1 cellular context compared by ENCODE assay signal in the genomic region with DNA sequence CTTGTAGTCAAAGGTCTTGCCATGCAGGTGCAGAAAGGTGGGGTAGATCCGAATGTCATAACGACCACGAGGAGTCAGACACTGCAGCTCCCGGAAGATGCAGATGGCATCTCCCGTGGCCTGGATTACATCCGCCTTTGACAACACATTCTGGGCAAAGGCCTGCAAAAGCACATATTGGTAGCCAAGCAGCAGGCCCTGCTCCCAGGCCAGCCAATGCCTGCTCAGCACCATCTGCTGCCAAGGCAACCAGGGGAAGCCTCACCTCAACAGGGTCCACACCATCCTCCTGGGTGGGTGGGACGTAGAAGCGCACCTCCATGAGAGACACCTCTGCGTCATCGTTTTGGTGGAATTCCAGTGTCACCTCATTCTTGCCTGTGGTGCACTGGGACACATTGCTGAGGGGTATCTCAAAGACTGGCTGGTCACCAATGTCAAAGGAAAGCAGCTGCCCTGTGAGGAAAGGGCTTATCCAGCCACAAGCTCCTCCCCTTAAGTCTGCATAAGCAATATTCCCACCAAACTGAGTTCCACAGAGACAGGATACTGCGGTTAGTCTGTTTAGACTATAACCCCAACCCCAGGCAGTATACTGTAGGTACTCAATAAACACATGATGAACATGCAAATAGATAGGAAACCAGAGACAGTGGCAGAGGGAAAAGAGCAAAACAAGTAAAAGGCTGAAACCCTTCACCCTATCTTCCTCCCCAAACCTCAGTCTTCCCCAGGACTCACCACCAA.
TF ChIP-seq lines count a peak whose summit lies in the region.

No MANE protein-coding gene starts in this region.

TF ChIP-seq in GM12878, 131 proteins besides CTCF, POLR2A, EP300 and RAD21:
- TF ChIP-seq, protein P1, sequence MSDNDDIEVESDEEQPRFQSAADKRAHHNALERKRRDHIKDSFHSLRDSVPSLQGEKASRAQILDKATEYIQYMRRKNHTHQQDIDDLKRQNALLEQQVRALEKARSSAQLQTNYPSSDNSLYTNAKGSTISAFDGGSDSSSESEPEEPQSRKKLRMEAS (IDR thresholded peaks at IDR 0.05; ENCODE audit: low read depth, low read length) = no peak
- no peak for TF ChIP-seq CBFB (IDR thresholded peaks at IDR 0.05; ENCODE audit: low read depth)
- TF ChIP-seq MEF2B (IDR thresholded peaks at IDR 0.05; ENCODE audit: partially characterized antibody, poor library complexity, severe bottlenecking) = no peak
- TF ChIP-seq, protein P2, sequence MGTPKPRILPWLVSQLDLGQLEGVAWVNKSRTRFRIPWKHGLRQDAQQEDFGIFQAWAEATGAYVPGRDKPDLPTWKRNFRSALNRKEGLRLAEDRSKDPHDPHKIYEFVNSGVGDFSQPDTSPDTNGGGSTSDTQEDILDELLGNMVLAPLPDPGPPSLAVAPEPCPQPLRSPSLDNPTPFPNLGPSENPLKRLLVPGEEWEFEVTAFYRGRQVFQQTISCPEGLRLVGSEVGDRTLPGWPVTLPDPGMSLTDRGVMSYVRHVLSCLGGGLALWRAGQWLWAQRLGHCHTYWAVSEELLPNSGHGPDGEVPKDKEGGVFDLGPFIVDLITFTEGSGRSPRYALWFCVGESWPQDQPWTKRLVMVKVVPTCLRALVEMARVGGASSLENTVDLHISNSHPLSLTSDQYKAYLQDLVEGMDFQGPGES (IDR thresholded peaks at IDR 0.05) = no peak
- no peak for TF ChIP-seq CHD1 (IDR thresholded peaks at IDR 0.05; ENCODE audit: low read depth, low read length)
- TF ChIP-seq, protein P3, sequence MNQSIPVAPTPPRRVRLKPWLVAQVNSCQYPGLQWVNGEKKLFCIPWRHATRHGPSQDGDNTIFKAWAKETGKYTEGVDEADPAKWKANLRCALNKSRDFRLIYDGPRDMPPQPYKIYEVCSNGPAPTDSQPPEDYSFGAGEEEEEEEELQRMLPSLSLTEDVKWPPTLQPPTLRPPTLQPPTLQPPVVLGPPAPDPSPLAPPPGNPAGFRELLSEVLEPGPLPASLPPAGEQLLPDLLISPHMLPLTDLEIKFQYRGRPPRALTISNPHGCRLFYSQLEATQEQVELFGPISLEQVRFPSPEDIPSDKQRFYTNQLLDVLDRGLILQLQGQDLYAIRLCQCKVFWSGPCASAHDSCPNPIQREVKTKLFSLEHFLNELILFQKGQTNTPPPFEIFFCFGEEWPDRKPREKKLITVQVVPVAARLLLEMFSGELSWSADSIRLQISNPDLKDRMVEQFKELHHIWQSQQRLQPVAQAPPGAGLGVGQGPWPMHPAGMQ (IDR thresholded peaks at IDR 0.05; ENCODE audit: borderline replicate concordance) = no peak
- no peak for TF ChIP-seq RAD51 (IDR thresholded peaks at IDR 0.05)
- TF ChIP-seq LARP7 (IDR thresholded peaks at IDR 0.05) = no peak
- TF ChIP-seq SMAD1 (IDR thresholded peaks at IDR 0.05; ENCODE audit: low read depth, partially characterized antibody) = no peak
- TF ChIP-seq SREBF1 (IDR thresholded peaks at IDR 0.05; ENCODE audit: low read length) = no peak
- TF ChIP-seq ASH2L (IDR thresholded peaks at IDR 0.05; ENCODE audit: borderline replicate concordance, low read depth) = no peak
- TF ChIP-seq POU2F2 (IDR thresholded peaks at IDR 0.05; ENCODE audit: borderline replicate concordance, low read depth, low read length) = no peak
- no peak for TF ChIP-seq NBN (IDR thresholded peaks at IDR 0.05)
